In the genomic region with DNA sequence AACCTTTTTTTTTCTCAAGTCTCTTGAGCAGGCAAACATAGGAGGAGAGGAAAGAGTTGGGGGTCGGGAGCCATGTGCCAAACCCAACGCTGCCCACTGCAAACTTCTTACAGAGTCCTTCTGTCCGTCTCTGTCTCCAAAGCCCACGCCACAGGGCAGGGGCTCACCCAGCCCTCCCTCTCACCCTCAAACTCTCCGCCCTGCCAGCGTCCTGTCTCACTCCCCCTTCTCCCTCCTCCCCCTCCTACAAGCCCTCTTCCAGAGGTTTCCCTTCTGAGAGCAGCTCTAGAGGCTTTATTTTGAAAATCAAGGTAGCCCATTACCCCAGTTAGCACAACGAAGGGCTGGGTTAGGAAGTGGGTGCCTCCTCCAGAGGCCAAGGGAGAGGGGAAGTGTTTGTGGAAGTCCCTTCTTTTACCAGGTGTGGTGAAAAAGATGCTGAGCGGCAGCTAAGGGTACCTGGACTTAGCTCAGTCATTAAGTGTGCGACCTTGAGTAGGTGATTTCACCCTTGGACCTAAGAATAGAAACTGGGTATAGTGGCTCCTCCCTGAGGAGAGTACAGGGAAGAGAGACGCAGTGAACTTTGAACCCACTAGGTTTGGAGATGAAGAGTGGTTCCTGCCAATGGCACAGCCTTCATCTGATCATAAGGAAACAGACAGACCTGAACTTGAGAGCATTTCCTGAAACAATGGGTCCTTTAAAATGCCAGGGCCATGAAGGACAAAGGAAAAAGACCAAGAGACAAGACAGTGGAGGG, we compare ENCODE assay signal across 1 cellular context.
TF ChIP-seq lines count a peak whose summit lies in the region.

No MANE protein-coding gene starts in this region.

TF ChIP-seq in K562, 482 proteins besides CTCF, POLR2A, EP300 and RAD21:
- no peak for TF ChIP-seq NR2C2 (CRISPR knock-in tag; IDR thresholded peaks at IDR 0.05)
- TF ChIP-seq NR2C2 (tag; IDR thresholded peaks at IDR 0.05), result peak; percentile 60; the same call in 1 of the 2 replicates
- TF ChIP-seq BCOR (IDR thresholded peaks at IDR 0.05), result no peak
- no peak for TF ChIP-seq ADNP (tag; IDR thresholded peaks at IDR 0.05)
- no peak for TF ChIP-seq ZNF699 (CRISPR knock-in tag; IDR thresholded peaks at IDR 0.05; ENCODE audit: insufficient replicate concordance)
- TF ChIP-seq ZNF561 (CRISPR knock-in tag; conservative IDR thresholded peaks at IDR 0.05), result no peak
- peak; percentile 44; the same call in 1 of the 2 replicates for TF ChIP-seq NR2C1 (IDR thresholded peaks at IDR 0.05)
- peak; percentile 52; the same call in 1 of the 2 replicates for TF ChIP-seq NR2C1 (tag; IDR thresholded peaks at IDR 0.05)
- no peak for TF ChIP-seq KHSRP (IDR thresholded peaks at IDR 0.05)
TF ChIP-seq in K562: peak in this region for 2.
